Comparison of ENCODE assay signal across 9 cellular contexts in genomic region chr4:4918067-4918466, GRCh38.
"Had no signal": no experiment of that assay in that cellular context is flagged by ENCODE, and none has a peak within 500 bp of the region (broad histone marks: within the 10 kb centered on the region; RNA-seq: fewer than 3 reads in every experiment).

No MANE protein-coding gene starts in this region.

- H3K9me3 ChIP-seq: HAP-1 had no signal

- H3K4me3 ChIP-seq: GM23248, HAP-1, K562 had no signal

- H3K4me1 ChIP-seq: HAP-1 had no signal

- ATAC-seq: HCT116, K562 had no signal

- H3K36me3 ChIP-seq: HAP-1 had no signal

- H3K9ac ChIP-seq: GM23248 had no signal

- DNase-seq: GM23248, GOT3, H7, IMR-90, KG1 had no signal

- H3K27ac ChIP-seq: GM23248, HL-60 had no signal
